9 cellular contexts compared by ENCODE assay signal in genomic region chr10:100046088-100046487, GRCh38. TPM values are rescaled to one million over a fixed set of nuclear protein-coding genes. Genes with fewer than 3 reads are reported as not detected.
A peak's percentile ranks its signal among the peaks of the same experiment; 100 is the strongest.
DNase-seq lines count a peak whose midpoint lies in the region; ATAC-seq and TF ChIP-seq lines count a peak whose summit lies in the region.
"Had no signal": no experiment of that assay in that cellular context is flagged by ENCODE, and none has a peak within 500 bp of the region (broad histone marks: within the 10 kb centered on the region; RNA-seq: fewer than 3 reads in every experiment).

No MANE protein-coding gene starts in this region.

- no peaks in the 10 kb centered on the region for H3K36me3 ChIP-seq in lung (ENCODE audit: control insufficient read depth in 2 of 2, insufficient read depth in 2 of 2, low read length in 2 of 2)

- H3K27me3 ChIP-seq in lung (ENCODE audit: control insufficient read depth, insufficient read depth): no peaks in the 10 kb centered on the region

- peak; percentile 72 for ATAC-seq in HG03175 (IDR thresholded peaks at IDR 0.05; ENCODE audit: unreplicated experiment)
- ATAC-seq in lung (ENCODE audit: insufficient read depth, low FRiP score): peak; percentile 92

- H3K9me3 ChIP-seq in lung (ENCODE audit: control insufficient read depth in 2 of 2, insufficient read depth in 1 of 2, low read length in 1 of 2): no peaks in the 10 kb centered on the region

- H3K4me1 ChIP-seq in lung (ENCODE audit: control insufficient read depth in 2 of 2, insufficient read depth in 2 of 2, low read length in 2 of 2): no peaks in the 10 kb centered on the region

- TF ChIP-seq CTCF in GM12865 (IDR thresholded peaks at IDR 0.05; ENCODE audit: insufficient read depth, low read depth, low read length, missing control alignments) (peak; percentile 93), lung (IDR thresholded peaks at IDR 0.05; ENCODE audit: control extremely low read depth, extremely low read depth) (peak; percentile 91)

- H3K4me3 ChIP-seq in GM12865 (ENCODE audit: low read depth, low read length): no peak overlapping the region
- H3K4me3 ChIP-seq in lung: no peak overlapping the region

- peak; percentile 93 for DNase-seq in GM12865 (ENCODE audit: low read depth)
- DNase-seq in NCI-H748 treated with DMSO at 0.1 percent for 48 hours (lab: John Stamatoyannopoulos, UW): peak; percentile 35
- DNase-seq in activated CD4-positive, alpha-beta T cell treated with anti-CD3 and anti-CD28 coated beads, Interleukin-2, amount 50 U/mL, for 4 hours: peak; percentile 77 to 80
- DNase-seq in ecto neural progenitor cell (ENCODE audit: low spot score): peak; percentile 90
- DNase-seq in lung (ENCODE audit: low spot score): peak; percentile 81
- peak; percentile 73 for DNase-seq in stimulated activated CD8-positive, alpha-beta memory T cell treated with anti-CD3 and anti-CD28 coated beads, Interleukin-12 subunit alpha, Interleukin-12 subunit beta, amount 100 ng/mL, for 1 hour (ENCODE audit: low read depth)
- no peak for DNase-seq in cortex of kidney (lab: John Stamatoyannopoulos, UW)

- H3K27ac ChIP-seq in lung (ENCODE audit: low read depth in 1 of 2, low read length in 1 of 2): no peak overlapping the region

- 18 to 20% methylated on average over 7 of the region's 7 CpGs for WGBS in lung, 2 donors

RNA-seq across cellular contexts. Expression of gene CPN1, which starts 35.6 kb away (rescaled TPM):
- not detected for total RNA-seq in lung
- polyA plus RNA-seq in lung: not detected
- total RNA-seq: subcutaneous adipose tissue had no signal

RNA-seq across cellular contexts. Expression of gene DNMBP, which starts 36.3 kb away (rescaled TPM):
- total RNA-seq in lung: 10 to 100 TPM; 17.4 to 31.0 TPM
- polyA plus RNA-seq in lung: 1 to 10 TPM; 6.5 to 7.6 TPM
